16 cellular contexts compared by ENCODE assay signal in the genomic region with DNA sequence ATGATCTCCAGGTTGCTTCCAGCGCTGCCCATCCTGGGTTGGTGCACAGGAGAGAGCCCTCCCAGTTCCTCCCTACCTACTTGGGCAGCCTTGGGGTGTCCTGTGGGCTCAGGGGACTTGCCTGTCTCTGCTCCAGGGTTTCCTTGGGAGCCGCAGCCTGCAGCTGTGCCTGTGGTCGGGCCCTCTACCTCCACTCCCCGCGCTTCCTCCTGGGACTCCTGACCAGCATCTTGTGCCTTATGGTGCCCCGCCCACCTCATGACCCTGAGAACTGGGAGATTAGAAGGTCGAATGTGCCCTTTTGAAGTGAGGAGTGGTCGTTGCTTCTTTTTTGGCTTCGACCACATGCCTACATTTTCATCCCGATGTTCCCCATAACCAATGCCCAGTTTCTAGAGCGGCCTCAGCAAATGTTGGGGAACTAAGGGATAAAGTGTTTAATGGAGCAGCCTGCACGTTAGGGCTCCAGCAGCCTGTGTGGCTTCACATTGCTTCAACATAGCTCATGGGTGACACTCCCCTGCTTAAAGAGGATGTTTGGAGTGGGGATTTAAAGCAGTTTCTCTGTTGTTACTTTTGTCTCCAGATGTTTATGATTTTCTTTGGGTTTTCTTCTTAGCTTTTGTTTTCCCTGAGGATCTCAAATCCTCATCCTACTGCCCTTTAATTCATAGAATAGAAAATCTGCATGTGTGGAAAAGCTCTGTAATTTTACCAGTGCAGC.
DNase-seq lines count a peak whose midpoint lies in the region; TF ChIP-seq lines count a peak whose summit lies in the region.
"Had no signal": no experiment of that assay in that cellular context is flagged by ENCODE, and none has a peak within 500 bp of the region (broad histone marks: within the 10 kb centered on the region; RNA-seq: fewer than 3 reads in every experiment).

No MANE protein-coding gene starts in this region.

- peak overlapping the region in 10 of 11 experiments; percentile 8 to 68 (median 49); a peak in 17 of 22 replicates for H3K4me2 ChIP-seq in BLaER1 treated with 17β-estradiol and CSF1 and Interleukin-3, amounts not matched to agents 10 nM and 100 nM

- H3K4me1 ChIP-seq in BLaER1 treated with 17β-estradiol and CSF1 and Interleukin-3, amounts not matched to agents 10 nM and 100 nM, result peaks cover 19 to 44% (median 41%) of the 10 kb centered on the region in 10 experiments
- H3K4me1 ChIP-seq: Peyer's patch had no signal

- H3K9ac ChIP-seq in BLaER1 treated with 17β-estradiol and CSF1 and Interleukin-3, amounts not matched to agents 10 nM and 100 nM, result no peak overlapping the region

- intact Hi-C loops in posterior vena cava (cut with DNase I), result no loop called here

- no peak overlapping the region for H3K27ac Mint-ChIP-seq in endothelial cell (ENCODE audit: unreplicated experiment)

- no peaks in the 10 kb centered on the region for H3K9me3 ChIP-seq in BLaER1 treated with 17β-estradiol and CSF1 and Interleukin-3, amounts not matched to agents 10 nM and 100 nM (replicated peaks in 1 of 11)
- H3K9me3 ChIP-seq: Peyer's patch had no signal

- peaks cover 8% of the 10 kb centered on the region for H3K36me3 Mint-ChIP-seq in endothelial cell (ENCODE audit: low read depth, unreplicated experiment)

- no peaks in the 10 kb centered on the region for H3K27me3 ChIP-seq in BLaER1 treated with 17β-estradiol and CSF1 and Interleukin-3, amounts not matched to agents 10 nM and 100 nM
- H3K27me3 ChIP-seq: Peyer's patch had no signal

- peaks cover 2% of the 10 kb centered on the region for H3K4me1 Mint-ChIP-seq in endothelial cell (ENCODE audit: unreplicated experiment)
- H3K4me1 Mint-ChIP-seq: CD14-positive monocyte had no signal

- no peak overlapping the region for H3K4me3 Mint-ChIP-seq in endothelial cell (ENCODE audit: unreplicated experiment)
- H3K4me3 Mint-ChIP-seq: CD14-positive monocyte had no signal

- peaks cover 1% of the 10 kb centered on the region for H3K27me3 Mint-ChIP-seq in endothelial cell (ENCODE audit: unreplicated experiment)

- H3K27ac ChIP-seq in BLaER1 treated with 17β-estradiol and CSF1 and Interleukin-3, amounts not matched to agents 10 nM and 100 nM, result no peak overlapping the region
- H3K27ac ChIP-seq: Peyer's patch had no signal

- H4K20me1 ChIP-seq in BLaER1 treated with 17β-estradiol and CSF1 and Interleukin-3, amounts not matched to agents 10 nM and 100 nM, result peaks cover 66 to 100% (median 89%) of the 10 kb centered on the region in 11 experiments

- H3K4me3 ChIP-seq in BLaER1 treated with 17β-estradiol and CSF1 and Interleukin-3, amounts not matched to agents 10 nM and 100 nM, result no peak overlapping the region
- H3K4me3 ChIP-seq: K562, Peyer's patch had no signal

- peak; percentile 33 for DNase-seq in AG08395 (ENCODE audit: low spot score)
- DNase-seq in fibroblast of gingiva (ENCODE audit: low read depth), result peak; percentile 30
- DNase-seq in posterior vena cava (ENCODE audit: low spot score), result peak; percentile 70
- no peak for DNase-seq in NCI-H2196 treated with DMSO at 0.1 percent for 48 hours (lab: John Stamatoyannopoulos, UW; ENCODE audit: unreplicated experiment)
- DNase-seq in endothelial cell (ENCODE audit: low spot score), result no peak
- DNase-seq in ureter (ENCODE audit: low spot score), result no peak
- DNase-seq: DMS79 treated with DMSO at 0.1 percent for 48 hours; HCEC 1CT; NCI-H1105; NCI-H2081; NCI-H2171 treated with DMSO at 0.1 percent for 48 hours; NK-92 treated with Interleukin-12 subunit alpha and Interleukin-12 subunit beta, amount 100 ng/mL, for 24 hours; Peyer's patch had no signal

- no peaks in the 10 kb centered on the region for H3K9me3 Mint-ChIP-seq in endothelial cell (ENCODE audit: unreplicated experiment)

- H3K36me3 ChIP-seq in BLaER1 treated with 17β-estradiol and CSF1 and Interleukin-3, amounts not matched to agents 10 nM and 100 nM, result peaks cover 38 to 82% (median 45%) of the 10 kb centered on the region in 11 experiments

- no peak for TF ChIP-seq CTCF in endothelial cell (IDR thresholded peaks at IDR 0.05; ENCODE audit: unreplicated experiment)

Comparison
In these comparisons a context has a peak if more than half of its experiments do, and no peak if none do; other contexts are left out.
1. DNase-seq: peak in AG08395 (single experiment), fibroblast of gingiva (single experiment) and posterior vena cava (single experiment); none in NCI-H2196 treated with DMSO at 0.1 percent for 48 hours (single experiment), endothelial cell (single experiment) and ureter (single experiment).